Comparison of ENCODE assay signal across 1 cellular context in genomic region chr10:12193193-12193592, GRCh38.
TF ChIP-seq lines count a peak whose summit lies in the region.

No MANE protein-coding gene starts in this region.

TF ChIP-seq in HEK293, 187 proteins besides CTCF, POLR2A, EP300 and RAD21 (continued from another document and continues in another):
- no peak for TF ChIP-seq ZNF645 (tag by site-specific recombination; IDR thresholded peaks at IDR 0.05)
- TF ChIP-seq ZNF146 (tag by site-specific recombination; IDR thresholded peaks at IDR 0.05), result no peak
- no peak for TF ChIP-seq ZNF19 (tag by site-specific recombination; IDR thresholded peaks at IDR 0.05; ENCODE audit: low read depth)
- TF ChIP-seq ZBTB49 (tag by site-specific recombination; IDR thresholded peaks at IDR 0.05; ENCODE audit: low read depth), result no peak
- TF ChIP-seq ZNF658 (tag by site-specific recombination; IDR thresholded peaks at IDR 0.05), result no peak
- no peak for TF ChIP-seq ZNF335 (tag by site-specific recombination; conservative IDR thresholded peaks at IDR 0.05)
- TF ChIP-seq INSM2 (tag by site-specific recombination; IDR thresholded peaks at IDR 0.05), result no peak
- no peak for TF ChIP-seq ZNF660 (tag by site-specific recombination; IDR thresholded peaks at IDR 0.05)
- TF ChIP-seq, protein P1, sequence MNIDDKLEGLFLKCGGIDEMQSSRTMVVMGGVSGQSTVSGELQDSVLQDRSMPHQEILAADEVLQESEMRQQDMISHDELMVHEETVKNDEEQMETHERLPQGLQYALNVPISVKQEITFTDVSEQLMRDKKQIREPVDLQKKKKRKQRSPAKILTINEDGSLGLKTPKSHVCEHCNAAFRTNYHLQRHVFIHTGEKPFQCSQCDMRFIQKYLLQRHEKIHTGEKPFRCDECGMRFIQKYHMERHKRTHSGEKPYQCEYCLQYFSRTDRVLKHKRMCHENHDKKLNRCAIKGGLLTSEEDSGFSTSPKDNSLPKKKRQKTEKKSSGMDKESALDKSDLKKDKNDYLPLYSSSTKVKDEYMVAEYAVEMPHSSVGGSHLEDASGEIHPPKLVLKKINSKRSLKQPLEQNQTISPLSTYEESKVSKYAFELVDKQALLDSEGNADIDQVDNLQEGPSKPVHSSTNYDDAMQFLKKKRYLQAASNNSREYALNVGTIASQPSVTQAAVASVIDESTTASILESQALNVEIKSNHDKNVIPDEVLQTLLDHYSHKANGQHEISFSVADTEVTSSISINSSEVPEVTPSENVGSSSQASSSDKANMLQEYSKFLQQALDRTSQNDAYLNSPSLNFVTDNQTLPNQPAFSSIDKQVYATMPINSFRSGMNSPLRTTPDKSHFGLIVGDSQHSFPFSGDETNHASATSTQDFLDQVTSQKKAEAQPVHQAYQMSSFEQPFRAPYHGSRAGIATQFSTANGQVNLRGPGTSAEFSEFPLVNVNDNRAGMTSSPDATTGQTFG (tag by site-specific recombination; IDR thresholded peaks at IDR 0.05; ENCODE audit: borderline replicate concordance), result no peak
- TF ChIP-seq, protein P2, sequence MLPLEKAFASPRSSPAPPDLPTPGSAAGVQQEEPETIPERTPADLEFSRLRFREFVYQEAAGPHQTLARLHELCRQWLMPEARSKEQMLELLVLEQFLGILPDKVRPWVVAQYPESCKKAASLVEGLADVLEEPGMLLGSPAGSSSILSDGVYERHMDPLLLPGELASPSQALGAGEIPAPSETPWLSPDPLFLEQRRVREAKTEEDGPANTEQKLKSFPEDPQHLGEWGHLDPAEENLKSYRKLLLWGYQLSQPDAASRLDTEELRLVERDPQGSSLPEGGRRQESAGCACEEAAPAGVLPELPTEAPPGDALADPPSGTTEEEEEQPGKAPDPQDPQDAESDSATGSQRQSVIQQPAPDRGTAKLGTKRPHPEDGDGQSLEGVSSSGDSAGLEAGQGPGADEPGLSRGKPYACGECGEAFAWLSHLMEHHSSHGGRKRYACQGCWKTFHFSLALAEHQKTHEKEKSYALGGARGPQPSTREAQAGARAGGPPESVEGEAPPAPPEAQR (tag by site-specific recombination; IDR thresholded peaks at IDR 0.05), result no peak
- peak; percentile 38; the same call in 1 of the 2 replicates for TF ChIP-seq SP7 (tag by site-specific recombination; IDR thresholded peaks at IDR 0.05)
- no peak for TF ChIP-seq ZNF707 (tag by site-specific recombination; IDR thresholded peaks at IDR 0.05)
- peak; percentile 57; the same call in 1 of the 2 replicates for TF ChIP-seq ZEB2 (tag by site-specific recombination; IDR thresholded peaks at IDR 0.05)
- TF ChIP-seq KLF17 (tag by site-specific recombination; IDR thresholded peaks at IDR 0.05), result no peak
- TF ChIP-seq PRDM1 (tag by site-specific recombination; IDR thresholded peaks at IDR 0.05), result peak; percentile 86
- TF ChIP-seq ZNF677 (tag by site-specific recombination; IDR thresholded peaks at IDR 0.05), result no peak
- TF ChIP-seq ZNF785 (tag by site-specific recombination; IDR thresholded peaks at IDR 0.05), result no peak
- no peak for TF ChIP-seq ZNF571 (tag by site-specific recombination; IDR thresholded peaks at IDR 0.05)
- no peak for TF ChIP-seq YY1 (tag by site-specific recombination; IDR thresholded peaks at IDR 0.05)
- no peak for TF ChIP-seq ZNF670 (tag by site-specific recombination; IDR thresholded peaks at IDR 0.05; ENCODE audit: low read depth)
- TF ChIP-seq BCL11A (tag by site-specific recombination; IDR thresholded peaks at IDR 0.05; ENCODE audit: low read depth), result no peak
- TF ChIP-seq, protein P3, sequence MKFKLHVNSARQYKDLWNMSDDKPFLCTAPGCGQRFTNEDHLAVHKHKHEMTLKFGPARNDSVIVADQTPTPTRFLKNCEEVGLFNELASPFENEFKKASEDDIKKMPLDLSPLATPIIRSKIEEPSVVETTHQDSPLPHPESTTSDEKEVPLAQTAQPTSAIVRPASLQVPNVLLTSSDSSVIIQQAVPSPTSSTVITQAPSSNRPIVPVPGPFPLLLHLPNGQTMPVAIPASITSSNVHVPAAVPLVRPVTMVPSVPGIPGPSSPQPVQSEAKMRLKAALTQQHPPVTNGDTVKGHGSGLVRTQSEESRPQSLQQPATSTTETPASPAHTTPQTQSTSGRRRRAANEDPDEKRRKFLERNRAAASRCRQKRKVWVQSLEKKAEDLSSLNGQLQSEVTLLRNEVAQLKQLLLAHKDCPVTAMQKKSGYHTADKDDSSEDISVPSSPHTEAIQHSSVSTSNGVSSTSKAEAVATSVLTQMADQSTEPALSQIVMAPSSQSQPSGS (tag by site-specific recombination; IDR thresholded peaks at IDR 0.05; ENCODE audit: low read depth), result peak; percentile 72; the same call in 1 of the 2 replicates
- no peak for TF ChIP-seq ZNF768 (tag by site-specific recombination; IDR thresholded peaks at IDR 0.05)
- no peak for TF ChIP-seq ZNF654 (tag by site-specific recombination; IDR thresholded peaks at IDR 0.05; ENCODE audit: low read depth)
- no peak for TF ChIP-seq ZNF174 (tag by site-specific recombination; IDR thresholded peaks at IDR 0.05)
- TF ChIP-seq ZNF114 (tag by site-specific recombination; IDR thresholded peaks at IDR 0.05), result no peak
- TF ChIP-seq, protein P4, sequence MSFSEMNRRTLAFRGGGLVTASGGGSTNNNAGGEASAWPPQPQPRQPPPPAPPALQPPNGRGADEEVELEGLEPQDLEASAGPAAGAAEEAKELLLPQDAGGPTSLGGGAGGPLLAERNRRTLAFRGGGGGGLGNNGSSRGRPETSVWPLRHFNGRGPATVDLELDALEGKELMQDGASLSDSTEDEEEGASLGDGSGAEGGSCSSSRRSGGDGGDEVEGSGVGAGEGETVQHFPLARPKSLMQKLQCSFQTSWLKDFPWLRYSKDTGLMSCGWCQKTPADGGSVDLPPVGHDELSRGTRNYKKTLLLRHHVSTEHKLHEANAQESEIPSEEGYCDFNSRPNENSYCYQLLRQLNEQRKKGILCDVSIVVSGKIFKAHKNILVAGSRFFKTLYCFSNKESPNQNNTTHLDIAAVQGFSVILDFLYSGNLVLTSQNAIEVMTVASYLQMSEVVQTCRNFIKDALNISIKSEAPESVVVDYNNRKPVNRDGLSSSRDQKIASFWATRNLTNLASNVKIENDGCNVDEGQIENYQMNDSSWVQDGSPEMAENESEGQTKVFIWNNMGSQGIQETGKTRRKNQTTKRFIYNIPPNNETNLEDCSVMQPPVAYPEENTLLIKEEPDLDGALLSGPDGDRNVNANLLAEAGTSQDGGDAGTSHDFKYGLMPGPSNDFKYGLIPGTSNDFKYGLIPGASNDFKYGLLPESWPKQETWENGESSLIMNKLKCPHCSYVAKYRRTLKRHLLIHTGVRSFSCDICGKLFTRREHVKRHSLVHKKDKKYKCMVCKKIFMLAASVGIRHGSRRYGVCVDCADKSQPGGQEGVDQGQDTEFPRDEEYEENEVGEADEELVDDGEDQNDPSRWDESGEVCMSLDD (tag by site-specific recombination; IDR thresholded peaks at IDR 0.05), result no peak
- TF ChIP-seq PRDM4 (tag by site-specific recombination; IDR thresholded peaks at IDR 0.05), result no peak
- TF ChIP-seq ZNF777 (tag by site-specific recombination; IDR thresholded peaks at IDR 0.05; ENCODE audit: borderline replicate concordance), result no peak
- TF ChIP-seq ZNF449 (tag by site-specific recombination; IDR thresholded peaks at IDR 0.05), result no peak
- TF ChIP-seq ZNF26 (tag by site-specific recombination; IDR thresholded peaks at IDR 0.05), result no peak
- no peak for TF ChIP-seq ZNF121 (tag by site-specific recombination; IDR thresholded peaks at IDR 0.05)
- no peak for TF ChIP-seq ZSCAN5A (tag by site-specific recombination; IDR thresholded peaks at IDR 0.05)
- no peak for TF ChIP-seq GLI2 (tag by site-specific recombination; IDR thresholded peaks at IDR 0.05; ENCODE audit: borderline replicate concordance, low read depth)
- no peak for TF ChIP-seq ZNF701 (tag by site-specific recombination; IDR thresholded peaks at IDR 0.05)
- TF ChIP-seq ZNF830 (tag by site-specific recombination; IDR thresholded peaks at IDR 0.05; ENCODE audit: low read depth), result no peak
- TF ChIP-seq ZNF549 (tag by site-specific recombination; IDR thresholded peaks at IDR 0.05), result no peak
